8 cellular contexts compared by ENCODE assay signal in the genomic region with DNA sequence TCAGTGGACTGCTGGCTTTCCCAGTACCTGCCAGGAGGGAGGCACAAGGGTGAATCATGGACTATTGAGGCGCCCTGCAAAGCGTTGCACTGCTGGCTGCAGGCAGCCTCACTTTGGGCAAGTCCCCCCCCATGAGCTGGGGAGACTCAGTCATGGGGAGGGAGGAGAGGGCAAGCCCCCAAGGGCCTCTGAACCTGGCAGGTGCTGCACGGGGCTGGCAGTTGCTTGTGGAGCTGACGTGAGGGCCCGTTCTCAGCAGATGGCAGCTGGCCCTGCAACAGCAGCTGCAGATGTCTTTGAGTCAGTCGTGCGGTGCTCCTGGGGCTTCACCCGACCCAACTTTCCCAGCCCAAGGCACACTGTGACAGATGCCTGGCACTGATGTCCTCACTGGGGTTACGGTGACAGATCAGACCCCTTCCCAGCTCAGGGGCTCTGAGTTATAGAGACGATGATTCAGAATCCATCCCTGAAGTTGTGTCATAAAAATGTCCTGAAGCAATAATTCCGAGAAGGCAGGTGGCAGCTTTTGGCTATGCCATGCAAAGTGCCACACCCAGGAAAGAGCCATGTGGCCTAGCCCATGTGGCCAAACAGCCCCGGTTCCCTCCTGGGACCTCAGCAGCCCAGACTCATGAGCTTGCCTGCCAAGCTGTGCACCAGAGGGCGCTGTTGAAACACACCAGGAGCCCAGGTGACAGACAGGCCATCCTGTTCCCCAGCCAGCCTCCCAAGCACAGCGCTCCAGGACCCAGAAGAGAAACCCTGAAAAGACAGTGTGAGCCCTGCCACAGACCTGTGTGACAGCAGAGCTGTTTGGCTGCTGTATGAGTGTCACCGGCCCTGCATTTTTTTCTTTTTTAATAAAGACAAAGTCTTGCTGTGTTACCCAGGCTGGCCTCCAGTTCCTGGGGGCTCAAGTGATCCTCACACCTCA. TPM values are rescaled to one million over a fixed set of nuclear protein-coding genes. Genes with fewer than 3 reads are reported as not detected.
DNase-seq lines count a peak whose midpoint lies in the region; ATAC-seq and TF ChIP-seq lines count a peak whose summit lies in the region.

No MANE protein-coding gene starts in this region.

- H3K36me3 ChIP-seq in kidney epithelial cell (ENCODE audit: control insufficient read depth, insufficient read depth, low read length), result peaks cover 4% of the 10 kb centered on the region

- H3K4me3 Mint-ChIP-seq in WTC11, result no peak overlapping the region

- peak overlapping the region; percentile 53 for H3K27ac Mint-ChIP-seq in WTC11

- H3K4me1 Mint-ChIP-seq in WTC11, result no peaks in the 10 kb centered on the region

- peaks cover 68% of the 10 kb centered on the region for H3K36me3 Mint-ChIP-seq in WTC11

- CTCF ChIA-PET in WTC11 (lab: Charles Lee), result interaction anchor here (0.6 to 2.1 kb wide), 25 partner anchors 8 to 873 kb away, joined by 3 to 19 read pairs (median 4); a partner anchor contains a TSS

- H3K27me3 ChIP-seq in kidney epithelial cell (ENCODE audit: control insufficient read depth, insufficient read depth, low read length), result no peaks in the 10 kb centered on the region

- peak; percentile 69 for ATAC-seq in HG02970 (IDR thresholded peaks at IDR 0.05; ENCODE audit: low FRiP score, unreplicated experiment)
- peak; percentile 97 for ATAC-seq in WTC11

- POLR2A ChIA-PET in WTC11 (lab: Charles Lee), result interaction anchor here (1.0 to 1.4 kb wide), 2 partner anchors 28 to 54 kb away, joined by 3 read pairs; a partner anchor contains a TSS

- no peaks in the 10 kb centered on the region for H3K9me3 Mint-ChIP-seq in WTC11

- no peak overlapping the region for H3K4me3 ChIP-seq in cardiac fibroblast (replicated peaks in 1 of 2; ENCODE audit: low read depth in 2 of 2, low read length in 2 of 2)
- no peak overlapping the region for H3K4me3 ChIP-seq in kidney epithelial cell (ENCODE audit: low read depth, low read length)

- TF ChIP-seq CTCF in WTC11 (IDR thresholded peaks at IDR 0.05) (peak; percentile 86), cardiac fibroblast (IDR thresholded peaks at IDR 0.05; ENCODE audit: low read depth, low read length) (peak; percentile 92), kidney epithelial cell (IDR thresholded peaks at IDR 0.05; ENCODE audit: insufficient read depth, low read length, poor library complexity, severe bottlenecking) (peak; percentile 92)

- no peaks in the 10 kb centered on the region for H3K27me3 Mint-ChIP-seq in WTC11 (ENCODE audit: low read depth)

- DNase-seq in NCI-H345 (lab: John Stamatoyannopoulos, UW), result peak; percentile 20
- no peak for DNase-seq in NCI-H345 treated with DMSO at 0.1 percent for 48 hours (lab: John Stamatoyannopoulos, UW; ENCODE audit: unreplicated experiment)
- DNase-seq in NCI-H2196 treated with DMSO at 0.1 percent for 48 hours (lab: John Stamatoyannopoulos, UW; ENCODE audit: unreplicated experiment), result peak; percentile 61
- peak; percentile 95 for DNase-seq in WTC11 (ENCODE audit: low spot score)
- DNase-seq in cardiac fibroblast (ENCODE audit: low read depth in 2 of 2), result peak; percentile 92 to 93
- DNase-seq in kidney epithelial cell (ENCODE audit: low read depth), result peak; percentile 44
- peak; percentile 80 to 83 for DNase-seq in stimulated activated CD4-positive, alpha-beta T cell treated with anti-CD3 and anti-CD28 coated beads, Interleukin-1b, Interleukin-23, amount 100 ng/mL, for 4 hours (ENCODE audit: low read depth in 2 of 2)

TF ChIP-seq in WTC11, 78 proteins besides CTCF, POLR2A, EP300 and RAD21 (continues in another document):
- TF ChIP-seq OVOL2 (CRISPR knock-in tag; IDR thresholded peaks at IDR 0.05; ENCODE audit: borderline replicate concordance) (no peak), ZNF219 (CRISPR knock-in tag; IDR thresholded peaks at IDR 0.05; ENCODE audit: borderline replicate concordance) (no peak), ZNF396 (CRISPR knock-in tag; IDR thresholded peaks at IDR 0.05; ENCODE audit: borderline replicate concordance) (no peak), RORB (CRISPR knock-in tag; IDR thresholded peaks at IDR 0.05) (no peak), NR3C1 (CRISPR knock-in tag; conservative IDR thresholded peaks at IDR 0.05; ENCODE audit: low read depth) (no peak)
- TF ChIP-seq, protein P1, sequence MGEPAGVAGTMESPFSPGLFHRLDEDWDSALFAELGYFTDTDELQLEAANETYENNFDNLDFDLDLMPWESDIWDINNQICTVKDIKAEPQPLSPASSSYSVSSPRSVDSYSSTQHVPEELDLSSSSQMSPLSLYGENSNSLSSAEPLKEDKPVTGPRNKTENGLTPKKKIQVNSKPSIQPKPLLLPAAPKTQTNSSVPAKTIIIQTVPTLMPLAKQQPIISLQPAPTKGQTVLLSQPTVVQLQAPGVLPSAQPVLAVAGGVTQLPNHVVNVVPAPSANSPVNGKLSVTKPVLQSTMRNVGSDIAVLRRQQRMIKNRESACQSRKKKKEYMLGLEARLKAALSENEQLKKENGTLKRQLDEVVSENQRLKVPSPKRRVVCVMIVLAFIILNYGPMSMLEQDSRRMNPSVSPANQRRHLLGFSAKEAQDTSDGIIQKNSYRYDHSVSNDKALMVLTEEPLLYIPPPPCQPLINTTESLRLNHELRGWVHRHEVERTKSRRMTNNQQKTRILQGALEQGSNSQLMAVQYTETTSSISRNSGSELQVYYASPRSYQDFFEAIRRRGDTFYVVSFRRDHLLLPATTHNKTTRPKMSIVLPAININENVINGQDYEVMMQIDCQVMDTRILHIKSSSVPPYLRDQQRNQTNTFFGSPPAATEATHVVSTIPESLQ (CRISPR knock-in tag; IDR thresholded peaks at IDR 0.05), result no peak
- TF ChIP-seq, protein P2, sequence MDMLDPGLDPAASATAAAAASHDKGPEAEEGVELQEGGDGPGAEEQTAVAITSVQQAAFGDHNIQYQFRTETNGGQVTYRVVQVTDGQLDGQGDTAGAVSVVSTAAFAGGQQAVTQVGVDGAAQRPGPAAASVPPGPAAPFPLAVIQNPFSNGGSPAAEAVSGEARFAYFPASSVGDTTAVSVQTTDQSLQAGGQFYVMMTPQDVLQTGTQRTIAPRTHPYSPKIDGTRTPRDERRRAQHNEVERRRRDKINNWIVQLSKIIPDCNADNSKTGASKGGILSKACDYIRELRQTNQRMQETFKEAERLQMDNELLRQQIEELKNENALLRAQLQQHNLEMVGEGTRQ (CRISPR knock-in tag; IDR thresholded peaks at IDR 0.05), result peak; percentile 56; the same call in 1 of the 2 replicates
- TF ChIP-seq, protein P3, sequence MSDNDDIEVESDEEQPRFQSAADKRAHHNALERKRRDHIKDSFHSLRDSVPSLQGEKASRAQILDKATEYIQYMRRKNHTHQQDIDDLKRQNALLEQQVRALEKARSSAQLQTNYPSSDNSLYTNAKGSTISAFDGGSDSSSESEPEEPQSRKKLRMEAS (CRISPR knock-in tag; IDR thresholded peaks at IDR 0.05), result no peak
- TF ChIP-seq, protein P4, sequence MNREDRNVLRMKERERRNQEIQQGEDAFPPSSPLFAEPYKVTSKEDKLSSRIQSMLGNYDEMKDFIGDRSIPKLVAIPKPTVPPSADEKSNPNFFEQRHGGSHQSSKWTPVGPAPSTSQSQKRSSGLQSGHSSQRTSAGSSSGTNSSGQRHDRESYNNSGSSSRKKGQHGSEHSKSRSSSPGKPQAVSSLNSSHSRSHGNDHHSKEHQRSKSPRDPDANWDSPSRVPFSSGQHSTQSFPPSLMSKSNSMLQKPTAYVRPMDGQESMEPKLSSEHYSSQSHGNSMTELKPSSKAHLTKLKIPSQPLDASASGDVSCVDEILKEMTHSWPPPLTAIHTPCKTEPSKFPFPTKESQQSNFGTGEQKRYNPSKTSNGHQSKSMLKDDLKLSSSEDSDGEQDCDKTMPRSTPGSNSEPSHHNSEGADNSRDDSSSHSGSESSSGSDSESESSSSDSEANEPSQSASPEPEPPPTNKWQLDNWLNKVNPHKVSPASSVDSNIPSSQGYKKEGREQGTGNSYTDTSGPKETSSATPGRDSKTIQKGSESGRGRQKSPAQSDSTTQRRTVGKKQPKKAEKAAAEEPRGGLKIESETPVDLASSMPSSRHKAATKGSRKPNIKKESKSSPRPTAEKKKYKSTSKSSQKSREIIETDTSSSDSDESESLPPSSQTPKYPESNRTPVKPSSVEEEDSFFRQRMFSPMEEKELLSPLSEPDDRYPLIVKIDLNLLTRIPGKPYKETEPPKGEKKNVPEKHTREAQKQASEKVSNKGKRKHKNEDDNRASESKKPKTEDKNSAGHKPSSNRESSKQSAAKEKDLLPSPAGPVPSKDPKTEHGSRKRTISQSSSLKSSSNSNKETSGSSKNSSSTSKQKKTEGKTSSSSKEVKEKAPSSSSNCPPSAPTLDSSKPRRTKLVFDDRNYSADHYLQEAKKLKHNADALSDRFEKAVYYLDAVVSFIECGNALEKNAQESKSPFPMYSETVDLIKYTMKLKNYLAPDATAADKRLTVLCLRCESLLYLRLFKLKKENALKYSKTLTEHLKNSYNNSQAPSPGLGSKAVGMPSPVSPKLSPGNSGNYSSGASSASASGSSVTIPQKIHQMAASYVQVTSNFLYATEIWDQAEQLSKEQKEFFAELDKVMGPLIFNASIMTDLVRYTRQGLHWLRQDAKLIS (CRISPR knock-in tag; IDR thresholded peaks at IDR 0.05; ENCODE audit: borderline replicate concordance), result no peak
- TF ChIP-seq, protein P5, sequence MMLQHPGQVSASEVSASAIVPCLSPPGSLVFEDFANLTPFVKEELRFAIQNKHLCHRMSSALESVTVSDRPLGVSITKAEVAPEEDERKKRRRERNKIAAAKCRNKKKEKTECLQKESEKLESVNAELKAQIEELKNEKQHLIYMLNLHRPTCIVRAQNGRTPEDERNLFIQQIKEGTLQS (CRISPR knock-in tag; conservative IDR thresholded peaks at IDR 0.05), result no peak
- TF ChIP-seq, protein P6, sequence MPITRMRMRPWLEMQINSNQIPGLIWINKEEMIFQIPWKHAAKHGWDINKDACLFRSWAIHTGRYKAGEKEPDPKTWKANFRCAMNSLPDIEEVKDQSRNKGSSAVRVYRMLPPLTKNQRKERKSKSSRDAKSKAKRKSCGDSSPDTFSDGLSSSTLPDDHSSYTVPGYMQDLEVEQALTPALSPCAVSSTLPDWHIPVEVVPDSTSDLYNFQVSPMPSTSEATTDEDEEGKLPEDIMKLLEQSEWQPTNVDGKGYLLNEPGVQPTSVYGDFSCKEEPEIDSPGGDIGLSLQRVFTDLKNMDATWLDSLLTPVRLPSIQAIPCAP (CRISPR knock-in tag; IDR thresholded peaks at IDR 0.05), result no peak
- TF ChIP-seq, protein P7, sequence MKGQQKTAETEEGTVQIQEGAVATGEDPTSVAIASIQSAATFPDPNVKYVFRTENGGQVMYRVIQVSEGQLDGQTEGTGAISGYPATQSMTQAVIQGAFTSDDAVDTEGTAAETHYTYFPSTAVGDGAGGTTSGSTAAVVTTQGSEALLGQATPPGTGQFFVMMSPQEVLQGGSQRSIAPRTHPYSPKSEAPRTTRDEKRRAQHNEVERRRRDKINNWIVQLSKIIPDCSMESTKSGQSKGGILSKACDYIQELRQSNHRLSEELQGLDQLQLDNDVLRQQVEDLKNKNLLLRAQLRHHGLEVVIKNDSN (CRISPR knock-in tag; IDR thresholded peaks at IDR 0.05), result peak; percentile 58; the same call in 1 of the 2 replicates

RNA-seq across cellular contexts. Expression of a gene that starts 53.6 kb away (rescaled TPM):
- total RNA-seq in WTC11 (2021) (93.5 to 98.9 TPM (median 97.8 TPM) in 3 replicates), kidney epithelial cell (104 and 135 TPM in 2 replicates)
